ENCODE assay signal across 12 cellular contexts in the genomic region with DNA sequence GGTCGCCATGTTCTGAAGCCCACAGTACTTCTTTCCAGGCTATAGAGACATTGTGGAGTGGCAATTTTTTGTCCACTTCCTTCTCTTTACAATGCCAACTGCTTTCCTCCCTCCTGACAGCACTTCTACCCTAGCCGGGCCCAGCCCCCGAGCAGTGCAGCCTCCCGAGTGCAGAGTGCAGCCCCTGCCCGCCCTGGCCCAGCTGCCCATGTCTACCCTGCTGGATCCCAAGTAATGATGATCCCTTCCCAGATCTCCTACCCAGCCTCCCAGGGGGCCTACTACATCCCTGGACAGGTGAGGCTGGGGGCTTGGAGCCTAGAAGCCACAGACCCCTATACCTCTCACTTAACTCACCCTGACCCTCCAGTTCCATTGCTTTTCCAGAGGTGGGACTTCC. TPM values are rescaled to one million over a fixed set of nuclear protein-coding genes. Genes with fewer than 3 reads are reported as not detected.
A peak's percentile ranks its signal among the peaks of the same experiment; 100 is the strongest.
DNase-seq lines count a peak whose midpoint lies in the region; ATAC-seq and TF ChIP-seq lines count a peak whose summit lies in the region.
"Had no signal": no experiment of that assay in that cellular context is flagged by ENCODE, and none has a peak within 500 bp of the region (broad histone marks: within the 10 kb centered on the region; RNA-seq: fewer than 3 reads in every experiment).

No MANE protein-coding gene starts in this region.

- H3K27ac Mint-ChIP-seq in GM23338: peak overlapping the region; percentile 83; the same call in 1 of the 2 replicates

- no peaks in the 10 kb centered on the region for H3K9me3 Mint-ChIP-seq in GM23338

- H3K9ac ChIP-seq in SU-DHL-6 (ENCODE audit: low read length): no peak overlapping the region; the same call in 1 of the 2 replicates

- H2AFZ ChIP-seq in GM23338 (no peak overlapping the region), SU-DHL-6 (ENCODE audit: low read depth, low read length, severe bottlenecking) (no peak overlapping the region)

- ATAC-seq in GM23338: no peak
- no peak for ATAC-seq in gastrocnemius medialis
- no peak for ATAC-seq in HG02840 (IDR thresholded peaks at IDR 0.05; ENCODE audit: low FRiP score, unreplicated experiment)
- no peak for ATAC-seq in HG02571 (IDR thresholded peaks at IDR 0.05; ENCODE audit: unreplicated experiment)
- ATAC-seq: heart left ventricle, sciatic nerve had no signal

- no peak for TF ChIP-seq POLR2A in gastrocnemius medialis (IDR thresholded peaks at IDR 0.05)

- H3K4me3 ChIP-seq in GM23338 (no peak overlapping the region; the same call in 1 of the 2 replicates), SU-DHL-6 (ENCODE audit: insufficient read depth, low read length, poor library complexity, severe bottlenecking) (no peak overlapping the region), epithelial cell of proximal tubule (ENCODE audit: low read depth, low read length) (peak overlapping the region; percentile 92), gastrocnemius medialis (peak overlapping the region in 1 of 4 donors; percentile 94)

- in situ Hi-C loops in gastrocnemius medialis (cut with MboI; ENCODE audit: low sequenced_read_pairs in 4 of 4): loop anchor here in 1 of 4 donors (10.0 kb wide), 1 partner anchor 142 kb away; the partner anchor contains the start of gene AP2M1

- DNase-seq in GM23338 (ENCODE audit: low spot score) (no peak), epithelial cell of proximal tubule (ENCODE audit: low read depth) (no peak), gastrocnemius medialis (no peak), NCI-H1417 (lab: John Stamatoyannopoulos, UW) (no peak), HUDEP-2 (lab: John Stamatoyannopoulos, UW; ENCODE audit: unreplicated experiment in 76 of 76) (no peak)
- DNase-seq: activated CD8-positive, alpha-beta memory T cell treated with anti-CD3 and anti-CD28 coated beads for 24 hours; NCI-H187 had no signal

- H3K79me2 ChIP-seq in GM23338 (replicated peaks; ENCODE audit: insufficient read depth): peaks cover 71% of the 10 kb centered on the region
- peaks cover 63% of the 10 kb centered on the region for H3K79me2 ChIP-seq in SU-DHL-6 (ENCODE audit: insufficient read depth, low read length)

- peak overlapping the region; percentile 92 for H3K4me3 Mint-ChIP-seq in GM23338

- peaks cover 22% of the 10 kb centered on the region for H3K27me3 Mint-ChIP-seq in GM23338 (ENCODE audit: insufficient read depth, low read depth, poor library complexity)

- H3K27ac ChIP-seq in GM23338 (ENCODE audit: low read depth) (peak overlapping the region; percentile 59; the same call in 1 of the 2 replicates), SU-DHL-6 (ENCODE audit: low read depth, low read length) (no peak overlapping the region), gastrocnemius medialis (peak overlapping the region; percentile 92 to 100 (median 98))

- H3K36me3 ChIP-seq in GM23338 (ENCODE audit: insufficient read depth) (peaks cover 39% of the 10 kb centered on the region), SU-DHL-6 (ENCODE audit: low read length) (0 out of 2 replicates have a peak, but pooled peaks cover 13% of the 10 kb centered on the region), gastrocnemius medialis (peaks cover 0 to 32% of the 10 kb centered on the region in 2 donors)

- H3K27me3 ChIP-seq in GM23338 (ENCODE audit: insufficient read depth): no peaks in the 10 kb centered on the region
- no peaks in the 10 kb centered on the region for H3K27me3 ChIP-seq in SU-DHL-6 (ENCODE audit: low read length)
- no peaks in the 10 kb centered on the region for H3K27me3 ChIP-seq in gastrocnemius medialis
- H3K27me3 ChIP-seq: heart left ventricle had no signal

- H4K20me1 ChIP-seq in GM23338 (replicated peaks; ENCODE audit: insufficient read depth) (peaks cover 54% of the 10 kb centered on the region), SU-DHL-6 (ENCODE audit: low read depth, low read length) (peaks cover 12% of the 10 kb centered on the region; the same call in 1 of the 2 replicates)

- no peaks in the 10 kb centered on the region for H3K9me3 ChIP-seq in SU-DHL-6 (ENCODE audit: insufficient read depth, low read length)
- no peaks in the 10 kb centered on the region for H3K9me3 ChIP-seq in gastrocnemius medialis
- H3K9me3 ChIP-seq: heart left ventricle had no signal

- H3K9me2 ChIP-seq in GM23338 (ENCODE audit: insufficient read depth): no peaks in the 10 kb centered on the region
- H3K9me2 ChIP-seq in SU-DHL-6 (replicated peaks; ENCODE audit: insufficient read depth, low read length): no peaks in the 10 kb centered on the region

- intact Hi-C loops in gastrocnemius medialis (cut with DNase I; ENCODE audit: low total_unique reads): loop anchor here (5.0 to 10.0 kb wide), 4 partner anchors 130 to 1522 kb away; partner anchors contain the start of genes ABCF3, ATP11B and KLHL24

- H3K4me1 Mint-ChIP-seq in GM23338: peaks cover 29% of the 10 kb centered on the region

- H3F3A ChIP-seq in GM23338 (replicated peaks; ENCODE audit: low read depth) (peaks cover 8% of the 10 kb centered on the region; the same call in 1 of the 2 replicates), SU-DHL-6 (ENCODE audit: insufficient read depth) (no peaks in the 10 kb centered on the region)

- H3K4me1 ChIP-seq in GM23338 (ENCODE audit: insufficient read depth) (peaks cover 11% of the 10 kb centered on the region), gastrocnemius medialis (peaks cover 64 to 72% of the 10 kb centered on the region in 2 donors)

- H3K36me3 Mint-ChIP-seq in GM23338 (ENCODE audit: low read depth): peaks cover 63% of the 10 kb centered on the region

- TF ChIP-seq CTCF in GM23338 (conservative IDR thresholded peaks at IDR 0.05; ENCODE audit: low read depth in 2 of 2) (no peak), SU-DHL-6 (IDR thresholded peaks at IDR 0.05; ENCODE audit: insufficient read depth, low read length, poor library complexity, severe bottlenecking) (no peak), epithelial cell of proximal tubule (conservative IDR thresholded peaks at IDR 0.05; ENCODE audit: low read depth, low read length) (no peak), gastrocnemius medialis (IDR thresholded peaks at IDR 0.05 in 4 of 5, conservative IDR thresholded peaks at IDR 0.05 in 1 of 5) (no peak)

- H3K4me2 ChIP-seq in GM23338 (no peak overlapping the region; the same call in none of the 2 replicates), SU-DHL-6 (ENCODE audit: low read depth, low read length, poor library complexity, severe bottlenecking) (peak overlapping the region; percentile 88)

TF ChIP-seq in GM23338, 12 proteins besides CTCF, POLR2A, EP300 and RAD21:
- TF ChIP-seq JUNB (IDR thresholded peaks at IDR 0.05; ENCODE audit: unreplicated experiment): no peak
- TF ChIP-seq, protein P1, sequence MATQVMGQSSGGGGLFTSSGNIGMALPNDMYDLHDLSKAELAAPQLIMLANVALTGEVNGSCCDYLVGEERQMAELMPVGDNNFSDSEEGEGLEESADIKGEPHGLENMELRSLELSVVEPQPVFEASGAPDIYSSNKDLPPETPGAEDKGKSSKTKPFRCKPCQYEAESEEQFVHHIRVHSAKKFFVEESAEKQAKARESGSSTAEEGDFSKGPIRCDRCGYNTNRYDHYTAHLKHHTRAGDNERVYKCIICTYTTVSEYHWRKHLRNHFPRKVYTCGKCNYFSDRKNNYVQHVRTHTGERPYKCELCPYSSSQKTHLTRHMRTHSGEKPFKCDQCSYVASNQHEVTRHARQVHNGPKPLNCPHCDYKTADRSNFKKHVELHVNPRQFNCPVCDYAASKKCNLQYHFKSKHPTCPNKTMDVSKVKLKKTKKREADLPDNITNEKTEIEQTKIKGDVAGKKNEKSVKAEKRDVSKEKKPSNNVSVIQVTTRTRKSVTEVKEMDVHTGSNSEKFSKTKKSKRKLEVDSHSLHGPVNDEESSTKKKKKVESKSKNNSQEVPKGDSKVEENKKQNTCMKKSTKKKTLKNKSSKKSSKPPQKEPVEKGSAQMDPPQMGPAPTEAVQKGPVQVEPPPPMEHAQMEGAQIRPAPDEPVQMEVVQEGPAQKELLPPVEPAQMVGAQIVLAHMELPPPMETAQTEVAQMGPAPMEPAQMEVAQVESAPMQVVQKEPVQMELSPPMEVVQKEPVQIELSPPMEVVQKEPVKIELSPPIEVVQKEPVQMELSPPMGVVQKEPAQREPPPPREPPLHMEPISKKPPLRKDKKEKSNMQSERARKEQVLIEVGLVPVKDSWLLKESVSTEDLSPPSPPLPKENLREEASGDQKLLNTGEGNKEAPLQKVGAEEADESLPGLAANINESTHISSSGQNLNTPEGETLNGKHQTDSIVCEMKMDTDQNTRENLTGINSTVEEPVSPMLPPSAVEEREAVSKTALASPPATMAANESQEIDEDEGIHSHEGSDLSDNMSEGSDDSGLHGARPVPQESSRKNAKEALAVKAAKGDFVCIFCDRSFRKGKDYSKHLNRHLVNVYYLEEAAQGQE (IDR thresholded peaks at IDR 0.05; ENCODE audit: unreplicated experiment): no peak
- no peak for TF ChIP-seq NANOG (IDR thresholded peaks at IDR 0.05; ENCODE audit: borderline replicate concordance)
- TF ChIP-seq POLR2AphosphoS5 (IDR thresholded peaks at IDR 0.05; ENCODE audit: low read depth): no peak
- TF ChIP-seq CREB1 (CRISPR knock-in tag; IDR thresholded peaks at IDR 0.05; ENCODE audit: low read depth): no peak

RNA-seq across cellular contexts. Expression of gene EIF4G1, which starts 2.8 kb away (rescaled TPM):
- 552 and 565 TPM in 2 replicates for total RNA-seq in GM23338 (2014; rRNA removed; shearing (Covaris generic))
- polyA plus RNA-seq in GM23338 (2016; fragmentation: Nextera tagmentation; extraction: Ambion mirVana): 227 and 239 TPM in 2 replicates
- total RNA-seq in epithelial cell of proximal tubule (313 and 519 TPM in 2 replicates), gastrocnemius medialis (100 to 1,000 TPM; 474 to 863 (median 735) TPM)

RNA-seq across cellular contexts. Expression of gene PSMD2, which starts 18.2 kb away (rescaled TPM):
- 328 and 507 TPM in 2 replicates for total RNA-seq in GM23338 (2014; rRNA removed; shearing (Covaris generic))
- 101 and 117 TPM in 2 replicates for polyA plus RNA-seq in GM23338 (2016; fragmentation: Nextera tagmentation; extraction: Ambion mirVana)
- total RNA-seq in epithelial cell of proximal tubule: 506 and 1,067 TPM in 2 replicates
- total RNA-seq in gastrocnemius medialis: 100 to 1,000 TPM; 560 to 831 (median 720) TPM

RNA-seq across cellular contexts. Expression of gene FAM131A, which starts 20.2 kb away (rescaled TPM):
- total RNA-seq in GM23338 (2014; rRNA removed; shearing (Covaris generic)): 14.8 and 31.8 TPM in 2 replicates
- 6.7 and 9.6 TPM in 2 replicates for polyA plus RNA-seq in GM23338 (2016; fragmentation: Nextera tagmentation; extraction: Ambion mirVana)
- 21.3 and 22.7 TPM in 2 replicates for total RNA-seq in epithelial cell of proximal tubule
- total RNA-seq in gastrocnemius medialis: 10 to 100 TPM; 14.7 to 27.1 (median 18.8) TPM

RNA-seq across cellular contexts. Expression of gene ECE2, which starts 41.4 kb away (rescaled TPM):
- 0.24 TPM in 1 of 2 replicates, not detected in the other for total RNA-seq in GM23338 (2014; rRNA removed; shearing (Covaris generic))
- 0.48 TPM in 1 of 2 replicates, not detected in the other for polyA plus RNA-seq in GM23338 (2016; fragmentation: Nextera tagmentation; extraction: Ambion mirVana)
- not detected in 2 replicates for total RNA-seq in epithelial cell of proximal tubule
- total RNA-seq in gastrocnemius medialis: not detected
- total RNA-seq: sciatic nerve had no signal
- polyA plus RNA-seq: heart left ventricle had no signal

RNA-seq across cellular contexts. Expression of gene CLCN2, which starts 44.2 kb away (rescaled TPM):
- 9.2 and 10.7 TPM in 2 replicates for total RNA-seq in GM23338 (2014; rRNA removed; shearing (Covaris generic))
- 5.4 and 7.0 TPM in 2 replicates for polyA plus RNA-seq in GM23338 (2016; fragmentation: Nextera tagmentation; extraction: Ambion mirVana)
- 4.2 and 5.2 TPM in 2 replicates for total RNA-seq in epithelial cell of proximal tubule
- 1 to 10 TPM in 2 of 4 donors, under 1 TPM in 2; 0.62 to 1.2 (median 0.92) TPM for total RNA-seq in gastrocnemius medialis
